8 cellular contexts compared by ENCODE assay signal in genomic region chr12:57522887-57523705, GRCh38. TPM values are rescaled to one million over a fixed set of nuclear protein-coding genes. Genes with fewer than 3 reads are reported as not detected.
DNase-seq lines count a peak whose midpoint lies in the region; ATAC-seq and TF ChIP-seq lines count a peak whose summit lies in the region.

No MANE protein-coding gene starts in this region.

- intact Hi-C loops in natural killer cell (cut with micrococcal nuclease): loop anchor here (2.0 to 5.0 kb wide), 2 partner anchors 36 to 169 kb away; partner anchors contain the start of gene OS9

- H3K4me1 Mint-ChIP-seq in activated T-cell treated with anti-CD3 and anti-CD28 coated beads, Interleukin-2, amount 50 U/mL, for 24 hours (ENCODE audit: low read depth): peaks cover 53% of the 10 kb centered on the region
- peaks cover 32 to 82% of the 10 kb centered on the region in 2 donors for H3K4me1 Mint-ChIP-seq in natural killer cell

- H3K9me3 Mint-ChIP-seq in activated T-cell treated with anti-CD3 and anti-CD28 coated beads, Interleukin-2, amount 50 U/mL, for 24 hours: no peaks in the 10 kb centered on the region
- no peaks in the 10 kb centered on the region for H3K9me3 Mint-ChIP-seq in natural killer cell

- peak overlapping the region; percentile 66 for H3K4me3 ChIP-seq in GM12875 (ENCODE audit: low read depth, low read length)

- H3K27ac Mint-ChIP-seq in activated T-cell treated with anti-CD3 and anti-CD28 coated beads, Interleukin-2, amount 50 U/mL, for 24 hours: peak overlapping the region; percentile 93
- peak overlapping the region; percentile 99 for H3K27ac Mint-ChIP-seq in natural killer cell

- TF ChIP-seq CTCF in GM12875 (IDR thresholded peaks at IDR 0.05; ENCODE audit: borderline replicate concordance, insufficient read depth, low read depth, low read length): 0 out of 2 replicates have a peak, but pooled peaks have one; percentile 3
- no peak for TF ChIP-seq CTCF in natural killer cell (IDR thresholded peaks at IDR 0.05)

- peaks cover 70% of the 10 kb centered on the region for H3K36me3 Mint-ChIP-seq in activated T-cell treated with anti-CD3 and anti-CD28 coated beads, Interleukin-2, amount 50 U/mL, for 24 hours (ENCODE audit: low read depth)
- no peaks in the 10 kb centered on the region for H3K36me3 Mint-ChIP-seq in natural killer cell

- DNase-seq in NCI-H226: peak; percentile 49
- DNase-seq in activated T-cell treated with anti-CD3 and anti-CD28 coated beads, Interleukin-2, amount 50 U/mL, for 24 hours: no peak
- peak; percentile 49 for DNase-seq in fibroblast of peridontal ligament (ENCODE audit: extremely low read depth)
- no peak for DNase-seq in natural killer cell

- no peak for ATAC-seq in natural killer cell
- no peak for ATAC-seq in HG03108 (IDR thresholded peaks at IDR 0.05; ENCODE audit: unreplicated experiment)
- ATAC-seq in GM18907 (IDR thresholded peaks at IDR 0.05; ENCODE audit: unreplicated experiment): no peak
- no peak for ATAC-seq in HG03439 (IDR thresholded peaks at IDR 0.05; ENCODE audit: unreplicated experiment)

- peak overlapping the region; percentile 91 for H3K4me3 Mint-ChIP-seq in activated T-cell treated with anti-CD3 and anti-CD28 coated beads, Interleukin-2, amount 50 U/mL, for 24 hours
- H3K4me3 Mint-ChIP-seq in natural killer cell: peak overlapping the region; percentile 91

- H3K27me3 Mint-ChIP-seq in activated T-cell treated with anti-CD3 and anti-CD28 coated beads, Interleukin-2, amount 50 U/mL, for 24 hours: no peaks in the 10 kb centered on the region
- no peaks in the 10 kb centered on the region for H3K27me3 Mint-ChIP-seq in natural killer cell (ENCODE audit: low read depth in 2 of 2)

RNA-seq across cellular contexts. Expression of gene MBD6, which starts 0.5 kb away (rescaled TPM):
- 100 to 1,000 TPM; 130 to 142 (median 139) TPM for total RNA-seq in natural killer cell

RNA-seq across cellular contexts. Expression of gene DDIT3, which starts 2.8 kb away (rescaled TPM):
- 100 to 1,000 TPM; 117 to 318 (median 182) TPM for total RNA-seq in natural killer cell

RNA-seq across cellular contexts. Expression of gene DCTN2, which starts 23.9 kb away (rescaled TPM):
- 10 to 100 TPM; 65.5 to 76.5 (median 71.8) TPM for total RNA-seq in natural killer cell

RNA-seq across cellular contexts. Expression of gene KIF5A, which starts 26.7 kb away (rescaled TPM):
- under 1 TPM; 0.09 to 0.40 (median 0.16) TPM for total RNA-seq in natural killer cell

RNA-seq across cellular contexts. Expression of gene MARS1, which starts 35.2 kb away (rescaled TPM):
- 100 to 1,000 TPM; 200 to 237 (median 218) TPM for total RNA-seq in natural killer cell

Comparison
In these comparisons a context has a peak if more than half of its experiments do, and no peak if none do; other contexts are left out.
1. DNase-seq: peak in NCI-H226 (single experiment) and fibroblast of peridontal ligament (single experiment); none in activated T-cell treated with anti-CD3 and anti-CD28 coated beads, Interleukin-2, amount 50 U/mL, for 24 hours (single experiment) and natural killer cell (single experiment).